ENCODE assay signal across 10 cellular contexts in genomic region chr6:168851460-168852103, GRCh38.
DNase-seq lines count a peak whose midpoint lies in the region; ATAC-seq and TF ChIP-seq lines count a peak whose summit lies in the region.
"Had no signal": no experiment of that assay in that cellular context is flagged by ENCODE, and none has a peak within 500 bp of the region (broad histone marks: within the 10 kb centered on the region; RNA-seq: fewer than 3 reads in every experiment).

No MANE protein-coding gene starts in this region.

- no peak overlapping the region for H3K27ac Mint-ChIP-seq in chondrocyte (ENCODE audit: unreplicated experiment)
- H3K27ac Mint-ChIP-seq: activated T-cell treated with anti-CD3 and anti-CD28 coated beads, Interleukin-2, amount 50 U/mL, for 72 hours had no signal

- peaks cover 2% of the 10 kb centered on the region for H3K36me3 Mint-ChIP-seq in chondrocyte (ENCODE audit: low read depth)

- peaks cover 2% of the 10 kb centered on the region for H3K27me3 Mint-ChIP-seq in chondrocyte (ENCODE audit: low read depth)

- no peaks in the 10 kb centered on the region for H3K36me3 ChIP-seq in BLaER1
- no peaks in the 10 kb centered on the region for H3K36me3 ChIP-seq in effector memory CD4-positive, alpha-beta T cell (ENCODE audit: control insufficient read depth, insufficient read depth, low read length)
- H3K36me3 ChIP-seq: upper lobe of left lung had no signal

- ATAC-seq in omental fat pad (ENCODE audit: low FRiP score) (peak; percentile 51), GM18909 (IDR thresholded peaks at IDR 0.05; ENCODE audit: poor library complexity, unreplicated experiment) (no peak)
- ATAC-seq: activated T-cell treated with anti-CD3 and anti-CD28 coated beads, Interleukin-2, amount 50 U/mL, for 72 hours had no signal

- peaks cover 6% of the 10 kb centered on the region for H3K4me1 Mint-ChIP-seq in chondrocyte (ENCODE audit: low read depth)

- peak; percentile 20 for DNase-seq in LHCN-M2 (ENCODE audit: low read depth)
- no peak for DNase-seq in dorsolateral prefrontal cortex
- no peak for DNase-seq in omental fat pad (ENCODE audit: low spot score)
- DNase-seq in effector memory CD4-positive, alpha-beta T cell, result no peak
- no peak for DNase-seq in NCI-H2196 (lab: John Stamatoyannopoulos, UW; ENCODE audit: unreplicated experiment)
- no peak for DNase-seq in chondrocyte (ENCODE audit: low spot score)
- DNase-seq: activated T-cell treated with anti-CD3 and anti-CD28 coated beads, Interleukin-2, amount 50 U/mL, for 72 hours; upper lobe of left lung had no signal

- intact Hi-C loops in dorsolateral prefrontal cortex (cut with DNase I), result no loop called here

- no peak overlapping the region; the same call in 1 of the 2 replicates for H3K27ac ChIP-seq in BLaER1
- H3K27ac ChIP-seq in dorsolateral prefrontal cortex, result peak overlapping the region in 2 of 59 donors; percentile 18 to 52
- no peak overlapping the region for H3K27ac ChIP-seq in effector memory CD4-positive, alpha-beta T cell (ENCODE audit: insufficient read depth, low read length, poor library complexity, severe bottlenecking)
- H3K27ac ChIP-seq: upper lobe of left lung had no signal

- TF ChIP-seq CTCF in dorsolateral prefrontal cortex (IDR thresholded peaks at IDR 0.05 in 54 of 56, conservative IDR thresholded peaks at IDR 0.05 in 2 of 56; ENCODE audit: low read depth in 1 of 56, partially characterized antibody in 56 of 56) (no peak), omental fat pad (IDR thresholded peaks at IDR 0.05) (no peak), chondrocyte (IDR thresholded peaks at IDR 0.05) (no peak)

- H3K27me3 ChIP-seq in BLaER1, result no peaks in the 10 kb centered on the region
- H3K27me3 ChIP-seq in dorsolateral prefrontal cortex, result no peaks in the 10 kb centered on the region
- no peaks in the 10 kb centered on the region for H3K27me3 ChIP-seq in effector memory CD4-positive, alpha-beta T cell (replicated peaks; ENCODE audit: control insufficient read depth, insufficient read depth, low read length, poor library complexity, severe bottlenecking)
- H3K27me3 ChIP-seq: upper lobe of left lung had no signal

- no peak overlapping the region for H3K4me3 Mint-ChIP-seq in chondrocyte (ENCODE audit: unreplicated experiment)

- H3K4me3 ChIP-seq in BLaER1 (no peak overlapping the region), dorsolateral prefrontal cortex (peak overlapping the region in 49 of 59 donors; percentile 0 to 55 (median 31))
- H3K4me3 ChIP-seq in effector memory CD4-positive, alpha-beta T cell (ENCODE audit: insufficient read depth, low read depth, low read length, poor library complexity, severe bottlenecking), result no peak overlapping the region

- H3K9me3 Mint-ChIP-seq in chondrocyte (ENCODE audit: low read depth), result no peaks in the 10 kb centered on the region
- H3K9me3 Mint-ChIP-seq: activated T-cell treated with anti-CD3 and anti-CD28 coated beads, Interleukin-2, amount 50 U/mL, for 72 hours had no signal

- H3K4me1 ChIP-seq in BLaER1, result peaks cover 24% of the 10 kb centered on the region
- H3K4me1 ChIP-seq in effector memory CD4-positive, alpha-beta T cell (ENCODE audit: control insufficient read depth, insufficient read depth, low read length, poor library complexity, severe bottlenecking), result no peaks in the 10 kb centered on the region
- H3K4me1 ChIP-seq: upper lobe of left lung had no signal

- H3K9me3 ChIP-seq in BLaER1, result no peaks in the 10 kb centered on the region
- no peaks in the 10 kb centered on the region for H3K9me3 ChIP-seq in effector memory CD4-positive, alpha-beta T cell (ENCODE audit: control insufficient read depth, low read length)
- H3K9me3 ChIP-seq: upper lobe of left lung had no signal

- no peak overlapping the region for H3K9ac ChIP-seq in BLaER1

- H3K4me2 ChIP-seq in BLaER1, result peak overlapping the region; percentile 58

- H4K20me1 ChIP-seq in BLaER1, result no peaks in the 10 kb centered on the region

Comparison
In these comparisons a context has a peak if more than half of its experiments do, and no peak if none do; other contexts are left out.
1. H3K4me3 ChIP-seq: peak in dorsolateral prefrontal cortex (49 of 59); none in BLaER1 (single experiment) and effector memory CD4-positive, alpha-beta T cell (single experiment).